8 cellular contexts compared by ENCODE assay signal in the genomic region with DNA sequence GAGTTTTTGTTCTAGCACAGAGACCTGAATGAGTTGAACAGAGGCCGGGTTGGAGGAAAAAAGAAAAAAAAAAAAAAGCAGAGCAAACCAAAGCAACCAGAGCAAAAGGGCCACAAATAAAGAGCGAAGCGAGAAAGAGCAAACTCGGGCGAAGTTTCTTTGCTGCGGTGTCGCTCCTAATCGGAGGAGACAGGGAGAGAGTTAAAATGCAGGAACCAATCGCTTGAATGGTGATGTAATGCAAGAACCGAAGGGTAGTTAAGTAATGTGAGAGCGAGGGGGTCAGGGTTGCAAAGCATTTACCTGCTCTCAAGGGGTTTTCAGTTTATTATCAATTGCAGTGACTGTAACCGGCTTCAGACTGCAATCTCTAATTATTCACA.
DNase-seq lines count a peak whose midpoint lies in the region; ATAC-seq and TF ChIP-seq lines count a peak whose summit lies in the region.

No MANE protein-coding gene starts in this region.

- H3F3A ChIP-seq in smooth muscle cell (ENCODE audit: low read depth) = no peaks in the 10 kb centered on the region

- peaks cover 5% of the 10 kb centered on the region for H3K79me2 ChIP-seq in smooth muscle cell (ENCODE audit: low read depth)

- H3K36me3 ChIP-seq in iPS DF 6.9 (ENCODE audit: control insufficient read depth, insufficient read depth, low read length) (no peaks in the 10 kb centered on the region), smooth muscle cell (ENCODE audit: low read depth) (no peaks in the 10 kb centered on the region), adrenal gland (replicated peaks in 1 of 2) (no peaks in the 10 kb centered on the region)

- H3K4me3 ChIP-seq in HL-60 (replicated peaks; ENCODE audit: insufficient read depth, low read length) = peak overlapping the region; percentile 0; the same call in 1 of the 2 replicates
- peak overlapping the region; percentile 18; the same call in 1 of the 2 replicates for H3K4me3 ChIP-seq in iPS DF 6.9 (ENCODE audit: low read length)
- H3K4me3 ChIP-seq in smooth muscle cell = peak overlapping the region; percentile 77
- peak overlapping the region in 1 of 4 donors; percentile 37 for H3K4me3 ChIP-seq in adrenal gland

- TF ChIP-seq CTCF in HL-60 (IDR thresholded peaks at IDR 0.05; ENCODE audit: insufficient read depth, low read length) (no peak), smooth muscle cell (IDR thresholded peaks at IDR 0.05; ENCODE audit: borderline replicate concordance, insufficient read depth, poor library complexity, severe bottlenecking) (no peak), adrenal gland (IDR thresholded peaks at IDR 0.05) (no peak)

- H3K27me3 ChIP-seq in HL-60 (ENCODE audit: insufficient read depth, poor library complexity, severe bottlenecking) (no peaks in the 10 kb centered on the region), iPS DF 6.9 (ENCODE audit: control insufficient read depth, insufficient read depth, low read length) (no peaks in the 10 kb centered on the region), smooth muscle cell (ENCODE audit: low read depth) (no peaks in the 10 kb centered on the region), adrenal gland (no peaks in the 10 kb centered on the region)

- peak overlapping the region; percentile 98 for H3K9ac ChIP-seq in smooth muscle cell (ENCODE audit: low read depth)

- no peak for TF ChIP-seq POLR2A in adrenal gland (IDR thresholded peaks at IDR 0.05)

- no peak for DNase-seq in HL-60 (ENCODE audit: low read depth in 1 of 2, low spot score in 1 of 2)
- no peak for DNase-seq in iPS DF 6.9 (ENCODE audit: low read depth, low spot score)
- no peak for DNase-seq in smooth muscle cell (lab: John Stamatoyannopoulos, UW; ENCODE audit: unreplicated experiment)
- DNase-seq in NCI-H345 treated with DMSO at 0.1 percent for 48 hours (lab: John Stamatoyannopoulos, UW; ENCODE audit: unreplicated experiment) = no peak
- DNase-seq in activated CD8-positive, alpha-beta memory T cell treated with anti-CD3 and anti-CD28 coated beads for 24 hours = no peak
- DNase-seq in adrenal gland = no peak

- no peak for ATAC-seq in GM18517 (IDR thresholded peaks at IDR 0.05; ENCODE audit: unreplicated experiment)

- H3K27ac ChIP-seq in HL-60 (replicated peaks) (no peak overlapping the region), angular gyrus (ENCODE audit: low read depth, low read length) (peak overlapping the region; percentile 79), iPS DF 6.9 (ENCODE audit: low read length) (no peak overlapping the region), smooth muscle cell (ENCODE audit: low read depth) (peak overlapping the region; percentile 98), adrenal gland (peak overlapping the region in 1 of 5 donors; percentile 70)

- intact Hi-C loops in adrenal gland (cut with DNase I) = no loop called here

- WGBS in iPS DF 6.9 (ENCODE audit: insufficient coverage, insufficient read length) = no CpG with 5 or more reads among the region's 12 CpGs
- WGBS in smooth muscle cell (ENCODE audit: low lambda C conversion rate) = under 1% methylated on average over 12 of the region's 12 CpGs
- WGBS in adrenal gland, 4 donors = 8 to 20% (median 12%) methylated on average over 12 of the region's 12 CpGs

- no peaks in the 10 kb centered on the region for H4K20me1 ChIP-seq in smooth muscle cell (ENCODE audit: low read depth)

- H3K4me2 ChIP-seq in smooth muscle cell = peak overlapping the region; percentile 95

- H2AFZ ChIP-seq in smooth muscle cell (ENCODE audit: low read depth) = peak overlapping the region; percentile 63

- H3K9me3 ChIP-seq in iPS DF 6.9 (ENCODE audit: control insufficient read depth, insufficient read depth, low read length) (no peaks in the 10 kb centered on the region), smooth muscle cell (replicated peaks; ENCODE audit: low read depth) (no peaks in the 10 kb centered on the region), adrenal gland (replicated peaks in 1 of 3) (no peaks in the 10 kb centered on the region)

- H3K4me1 ChIP-seq in iPS DF 6.9 (ENCODE audit: control insufficient read depth, insufficient read depth, low read length) (peaks cover 7% of the 10 kb centered on the region; the same call in 1 of the 2 replicates), smooth muscle cell (ENCODE audit: low read depth) (peaks cover 15% of the 10 kb centered on the region), adrenal gland (replicated peaks in 1 of 2) (peaks cover 0 to 19% of the 10 kb centered on the region in 2 donors)

Comparison
In these comparisons a context has a peak if more than half of its experiments do, and no peak if none do; other contexts are left out.
1. H3K27ac ChIP-seq: peak in angular gyrus (single experiment) and smooth muscle cell (single experiment); none in HL-60 (single experiment) and iPS DF 6.9 (single experiment).